ENCODE assay signal across 18 cellular contexts in genomic region chr6:43858161-43859153, GRCh38.
"Had no signal": no experiment of that assay in that cellular context is flagged by ENCODE, and none has a peak within 500 bp of the region (broad histone marks: within the 10 kb centered on the region; RNA-seq: fewer than 3 reads in every experiment).

No MANE protein-coding gene starts in this region.

- H3K27me3 Mint-ChIP-seq: activated CD8-positive, alpha-beta T cell treated with anti-CD3 and anti-CD28 coated beads for 36 hours; activated naive CD8-positive, alpha-beta T cell treated with anti-CD3 and anti-CD28 coated beads, Interleukin-2, amount 50 U/mL, for 24 hours had no signal

- H3K4me3 Mint-ChIP-seq: activated CD8-positive, alpha-beta T cell treated with anti-CD3 and anti-CD28 coated beads for 36 hours; activated naive CD8-positive, alpha-beta T cell treated with anti-CD3 and anti-CD28 coated beads, Interleukin-2, amount 50 U/mL, for 24 hours; natural killer cell treated with Interleukin-12 subunit alpha and Interleukin-12 subunit beta and Interleukin-15 and Interleukin-18, amount 100 ng/mL, for 72 hours; T-helper 2 cell treated with Interferon-gamma antibody and Interleukin-4, amounts not matched to agents 5 μg/mL and 100 μg/mL, for 36 hours had no signal

- DNase-seq: activated CD4-positive, alpha-beta T cell treated with anti-CD3 and anti-CD28 coated beads for 4 hours; activated CD8-positive, alpha-beta memory T cell treated with anti-CD3 and anti-CD28 coated beads, Interleukin-2, amount 50 U/mL, for 48 hours; activated CD8-positive, alpha-beta T cell treated with anti-CD3 and anti-CD28 coated beads for 36 hours; activated naive CD4-positive, alpha-beta T cell treated with Interleukin-2 at 50 U/mL for 16 hours; activated naive CD8-positive, alpha-beta T cell treated with anti-CD3 and anti-CD28 coated beads, Interleukin-2, amount 50 U/mL, for 24 hours; effector CD4-positive, alpha-beta T cell; foreskin melanocyte; heart left ventricle; mammary epithelial cell; stimulated activated CD4-positive, alpha-beta T cell treated with anti-CD3 and anti-CD28 coated beads, Interleukin-2, amount 100 ng/mL, for 48 hours; stimulated activated CD8-positive, alpha-beta memory T cell treated with anti-CD3 and anti-CD28 coated beads, Interleukin-4, amount 100 ng/mL, for 48 hours; stimulated activated naive CD8-positive, alpha-beta T cell treated with anti-CD3 and anti-CD28 coated beads, Interleukin-15, Interleukin-2, amounts not matched to agents 100 U/mL and 50 U/mL, for 24 hours; upper lobe of left lung had no signal

- H3K36me3 ChIP-seq: ascending aorta, cardiac muscle cell, heart left ventricle, upper lobe of left lung had no signal

- H3K4me1 Mint-ChIP-seq: activated naive CD8-positive, alpha-beta T cell treated with anti-CD3 and anti-CD28 coated beads, Interleukin-2, amount 50 U/mL, for 24 hours had no signal

- FAIRE-seq: colon had no signal

- H3K27ac Mint-ChIP-seq: activated CD8-positive, alpha-beta T cell treated with anti-CD3 and anti-CD28 coated beads for 36 hours; activated naive CD8-positive, alpha-beta T cell treated with anti-CD3 and anti-CD28 coated beads, Interleukin-2, amount 50 U/mL, for 24 hours; natural killer cell treated with Interleukin-12 subunit alpha and Interleukin-12 subunit beta and Interleukin-15 and Interleukin-18, amount 100 ng/mL, for 72 hours; T-helper 2 cell treated with Interferon-gamma antibody and Interleukin-4, amounts not matched to agents 5 μg/mL and 100 μg/mL, for 36 hours had no signal

- ATAC-seq: activated CD8-positive, alpha-beta T cell treated with anti-CD3 and anti-CD28 coated beads for 36 hours; activated naive CD8-positive, alpha-beta T cell treated with anti-CD3 and anti-CD28 coated beads, Interleukin-2, amount 50 U/mL, for 24 hours; heart left ventricle; natural killer cell treated with Interleukin-12 subunit alpha and Interleukin-12 subunit beta and Interleukin-15 and Interleukin-18, amount 100 ng/mL, for 72 hours; stimulated activated naive CD8-positive, alpha-beta T cell treated with anti-CD3 and anti-CD28 coated beads, Interleukin-15, Interleukin-2, amounts not matched to agents 100 U/mL and 50 U/mL, for 24 hours had no signal

- H3K9me3 Mint-ChIP-seq: activated CD8-positive, alpha-beta T cell treated with anti-CD3 and anti-CD28 coated beads for 36 hours; activated naive CD8-positive, alpha-beta T cell treated with anti-CD3 and anti-CD28 coated beads, Interleukin-2, amount 50 U/mL, for 24 hours; natural killer cell treated with Interleukin-12 subunit alpha and Interleukin-12 subunit beta and Interleukin-15 and Interleukin-18, amount 100 ng/mL, for 72 hours; T-helper 2 cell treated with Interferon-gamma antibody and Interleukin-4, amounts not matched to agents 5 μg/mL and 100 μg/mL, for 36 hours had no signal

- H3K4me3 ChIP-seq: ascending aorta, cardiac muscle cell, heart left ventricle, upper lobe of left lung had no signal

- H3K4me1 ChIP-seq: ascending aorta, heart left ventricle, upper lobe of left lung had no signal

- H3K27ac ChIP-seq: ascending aorta, heart left ventricle, upper lobe of left lung had no signal

- H3K9me3 ChIP-seq: ascending aorta, heart left ventricle, upper lobe of left lung had no signal

- H3K36me3 Mint-ChIP-seq: natural killer cell treated with Interleukin-12 subunit alpha and Interleukin-12 subunit beta and Interleukin-15 and Interleukin-18, amount 100 ng/mL, for 72 hours had no signal

- H3K27me3 ChIP-seq: ascending aorta, cardiac muscle cell, heart left ventricle, upper lobe of left lung had no signal
